Comparison of ENCODE assay signal across 18 cellular contexts in the genomic region with DNA sequence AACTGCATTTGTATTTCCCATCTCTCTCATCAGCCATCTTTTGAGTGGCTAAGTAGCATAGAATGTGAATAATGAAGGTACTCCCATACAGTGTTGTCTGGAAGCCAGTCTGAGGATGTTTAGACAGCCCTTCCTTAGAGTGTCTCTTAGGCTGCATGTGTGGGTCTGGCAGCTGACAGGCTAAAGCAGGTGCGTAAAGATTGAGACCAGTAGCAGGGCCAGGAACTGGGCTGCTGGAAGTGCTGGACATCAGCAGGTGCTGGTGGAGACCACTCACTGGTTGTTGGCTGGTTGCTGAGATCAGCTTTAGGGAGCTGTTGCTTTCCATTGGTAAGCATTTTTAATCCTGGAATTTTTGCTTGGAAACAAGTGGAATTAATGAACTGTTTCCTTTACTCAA.
DNase-seq lines count a peak whose midpoint lies in the region; TF ChIP-seq lines count a peak whose summit lies in the region.
"Had no signal": no experiment of that assay in that cellular context is flagged by ENCODE, and none has a peak within 500 bp of the region (broad histone marks: within the 10 kb centered on the region; RNA-seq: fewer than 3 reads in every experiment).

No MANE protein-coding gene starts in this region.

- no peak overlapping the region for H3K4me3 ChIP-seq in skeletal muscle cell (ENCODE audit: low read depth, low read length)
- H3K4me3 ChIP-seq in A673 (ENCODE audit: low read depth, low read length, poor library complexity, severe bottlenecking): no peak overlapping the region
- H3K4me3 ChIP-seq: GM23248, HAP-1 had no signal

- H3K36me3 ChIP-seq in A673 (ENCODE audit: insufficient read depth, low read length, poor library complexity, severe bottlenecking): no peaks in the 10 kb centered on the region
- H3K36me3 ChIP-seq: BE2C, HAP-1 had no signal

- peak; percentile 6 for DNase-seq in NCI-H510A treated with DMSO at 0.1 percent for 48 hours (lab: John Stamatoyannopoulos, UW)
- no peak for DNase-seq in NCI-H510A (lab: John Stamatoyannopoulos, UW)
- DNase-seq in NCI-H146 treated with DMSO at 0.1 percent for 48 hours (lab: John Stamatoyannopoulos, UW; ENCODE audit: unreplicated experiment): peak; percentile 6
- peak; percentile 94 for DNase-seq in myocyte (ENCODE audit: low read depth)
- DNase-seq in skeletal muscle cell (ENCODE audit: low read depth): peak; percentile 33
- no peak for DNase-seq in NCI-H524 (lab: John Stamatoyannopoulos, UW)
- no peak for DNase-seq in A673 (ENCODE audit: low spot score)
- no peak for DNase-seq in NCI-H2171 treated with DMSO at 0.1 percent for 48 hours (lab: John Stamatoyannopoulos, UW)
- DNase-seq: ACHN; BE2C; C1 segment of cervical spinal cord; CD4-positive, CD25-positive, alpha-beta regulatory T cell; CD8-positive, alpha-beta memory T cell; COR-L47; DMS 273 treated with DMSO at 0.1 percent for 48 hours; DMS53; GM23248 had no signal

- H3K9me3 ChIP-seq in A673 (ENCODE audit: low read depth, low read length, poor library complexity, severe bottlenecking): no peaks in the 10 kb centered on the region
- H3K9me3 ChIP-seq: BE2C, HAP-1 had no signal

- POLR2A ChIA-PET in A673 (lab: Charles Lee; ENCODE audit: low non-redundant PET): no interaction called here

- intact Hi-C loops in A673 (cut with micrococcal nuclease; ENCODE audit: unreplicated experiment): no loop called here

- BruUV-seq in A673 (replicated peaks; lab: Mats Ljungman, UMichigan): no TSS peak

- CTCF ChIA-PET in A673 (lab: Charles Lee): no interaction called here

- H3K4me1 ChIP-seq in A673 (ENCODE audit: insufficient read depth, low read length, poor library complexity, severe bottlenecking): no peaks in the 10 kb centered on the region
- H3K4me1 ChIP-seq: BE2C, HAP-1 had no signal

- no peak for TF ChIP-seq CTCF in A673 (conservative IDR thresholded peaks at IDR 0.05; ENCODE audit: low read depth, low read length)

- peaks cover 47% of the 10 kb centered on the region for H3K27me3 ChIP-seq in A673 (replicated peaks; ENCODE audit: insufficient read depth, low read depth, low read length, poor library complexity)

- no peak overlapping the region for H3K27ac ChIP-seq in A673 (ENCODE audit: low read depth, low read length, poor library complexity, severe bottlenecking)
- H3K27ac ChIP-seq: GM23248 had no signal

Comparison
In these comparisons a context has a peak if more than half of its experiments do, and no peak if none do; other contexts are left out.
1. DNase-seq: peak in NCI-H510A treated with DMSO at 0.1 percent for 48 hours (single experiment), NCI-H146 treated with DMSO at 0.1 percent for 48 hours (single experiment), myocyte (single experiment) and skeletal muscle cell (single experiment); none in NCI-H510A (single experiment), NCI-H524 (0 of 2), A673 (single experiment) and NCI-H2171 treated with DMSO at 0.1 percent for 48 hours (single experiment).